11 cellular contexts compared by ENCODE assay signal in the genomic region with DNA sequence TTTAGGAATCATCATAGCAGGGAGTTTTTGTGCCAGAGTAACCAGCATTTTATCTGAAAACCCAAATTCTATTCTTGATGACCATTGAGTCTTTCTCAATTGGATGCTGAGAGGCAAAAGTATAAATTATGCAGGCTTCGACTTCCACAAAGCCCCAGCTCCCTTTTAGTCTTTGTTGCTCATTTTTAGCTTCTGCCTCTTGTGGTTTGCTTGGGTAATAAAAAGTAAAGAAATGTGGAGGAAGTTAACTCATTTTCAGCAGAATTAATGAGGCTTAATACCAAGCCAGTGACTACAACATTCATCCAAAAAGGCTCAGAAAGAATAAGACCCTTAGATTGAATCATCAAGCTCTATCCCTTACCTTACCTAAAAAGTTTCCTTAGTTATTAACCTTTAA. TPM values are rescaled to one million over a fixed set of nuclear protein-coding genes. Genes with fewer than 3 reads are reported as not detected.
DNase-seq lines count a peak whose midpoint lies in the region; ATAC-seq and TF ChIP-seq lines count a peak whose summit lies in the region.
"Had no signal": no experiment of that assay in that cellular context is flagged by ENCODE, and none has a peak within 500 bp of the region (broad histone marks: within the 10 kb centered on the region; RNA-seq: fewer than 3 reads in every experiment).

No MANE protein-coding gene starts in this region.

- H3K4me1 Mint-ChIP-seq in H9 (peaks cover 22 to 28% of the 10 kb centered on the region in 2 experiments), T-helper 17 cell (peaks cover 9% of the 10 kb centered on the region)
- H3K4me1 Mint-ChIP-seq in activated T-cell treated with anti-CD3 and anti-CD28 coated beads, Interleukin-2, amount 50 U/mL, for 24 hours (ENCODE audit: low read depth) = peaks cover 45% of the 10 kb centered on the region

- no peak overlapping the region for H2AK5ac ChIP-seq in H9 (ENCODE audit: insufficient read length, low read length)

- H3K4ac ChIP-seq in H9 (ENCODE audit: low read depth, low read length) = no peak overlapping the region

- no peaks in the 10 kb centered on the region for H3K23me2 ChIP-seq in H9 (ENCODE audit: insufficient read length, low read depth, low read length, poor library complexity, severe bottlenecking)

- no peak overlapping the region for H3K9ac ChIP-seq in H9 (ENCODE audit: extremely low read depth, insufficient read length, low read length)

- no peaks in the 10 kb centered on the region for H3K9me3 Mint-ChIP-seq in H9
- H3K9me3 Mint-ChIP-seq in activated T-cell treated with anti-CD3 and anti-CD28 coated beads, Interleukin-2, amount 50 U/mL, for 24 hours = no peaks in the 10 kb centered on the region
- H3K9me3 Mint-ChIP-seq: naive B cell had no signal

- H3K4me1 ChIP-seq in H9 (ENCODE audit: insufficient read depth, low read length) = no peaks in the 10 kb centered on the region

- H3K79me2 ChIP-seq in H9 (ENCODE audit: insufficient read depth, low read length) = no peaks in the 10 kb centered on the region

- H3K56ac ChIP-seq in H9 (ENCODE audit: insufficient read length, low read depth, low read length) = no peak overlapping the region

- H3K27ac Mint-ChIP-seq in H9 = no peak overlapping the region
- H3K27ac Mint-ChIP-seq in T-helper 17 cell = peak overlapping the region; percentile 32
- no peak overlapping the region for H3K27ac Mint-ChIP-seq in activated T-cell treated with anti-CD3 and anti-CD28 coated beads, Interleukin-2, amount 50 U/mL, for 24 hours
- H3K27ac Mint-ChIP-seq: naive B cell had no signal

- intact Hi-C loops in sciatic nerve (cut with DNase I) = no loop called here

- H3T11ph ChIP-seq in H9 (ENCODE audit: low read length) = no peak overlapping the region

- H3K36me3 Mint-ChIP-seq in H9 (ENCODE audit: insufficient read depth in 1 of 3, low read depth in 3 of 3) (no peaks in the 10 kb centered on the region), T-helper 17 cell (ENCODE audit: low read depth) (peaks cover 3% of the 10 kb centered on the region)
- H3K36me3 Mint-ChIP-seq in activated T-cell treated with anti-CD3 and anti-CD28 coated beads, Interleukin-2, amount 50 U/mL, for 24 hours (ENCODE audit: low read depth) = no peaks in the 10 kb centered on the region
- H3K36me3 Mint-ChIP-seq: naive B cell had no signal

- WGBS in H9 (ENCODE audit: extremely low coverage, insufficient read length, low lambda C conversion rate) = no CpG with 5 or more reads among the region's 1 CpG

- H4K5ac ChIP-seq in H9 (ENCODE audit: insufficient read length, low read depth, low read length) = no peak overlapping the region

- no peak overlapping the region for H4K8ac ChIP-seq in H9 (replicated peaks; ENCODE audit: insufficient read length, low read depth, low read length)

- DNase-seq in COLO829 (ENCODE audit: low spot score) (peak; percentile 12), H9 (no peak), T-helper 17 cell (no peak), medulla oblongata (ENCODE audit: extremely low spot score) (peak; percentile 37), sciatic nerve (ENCODE audit: low spot score) (no peak)
- no peak for DNase-seq in activated T-cell treated with anti-CD3 and anti-CD28 coated beads, Interleukin-2, amount 50 U/mL, for 24 hours
- DNase-seq: naive B cell had no signal

- no peak overlapping the region for H2BK20ac ChIP-seq in H9 (ENCODE audit: low read depth, low read length, poor library complexity, severe bottlenecking)

- no peak overlapping the region for H2AFZ ChIP-seq in H9 (ENCODE audit: low read length)

- no peaks in the 10 kb centered on the region for H3K9me3 ChIP-seq in H9 (ENCODE audit: control insufficient read depth, low read depth, low read length)
- H3K9me3 ChIP-seq in T-helper 17 cell (ENCODE audit: control insufficient read depth, low read length, poor library complexity, severe bottlenecking) = no peaks in the 10 kb centered on the region

- ATAC-seq in T-helper 17 cell (no peak), sciatic nerve (no peak), HG03460 (IDR thresholded peaks at IDR 0.05; ENCODE audit: unreplicated experiment) (no peak), GM21619 (IDR thresholded peaks at IDR 0.05; ENCODE audit: unreplicated experiment) (no peak)

- H3K27me3 Mint-ChIP-seq in H9 (ENCODE audit: low read depth) (no peaks in the 10 kb centered on the region; the same call in 1 of the 2 replicates), T-helper 17 cell (peaks cover 18% of the 10 kb centered on the region)
- H3K27me3 Mint-ChIP-seq in activated T-cell treated with anti-CD3 and anti-CD28 coated beads, Interleukin-2, amount 50 U/mL, for 24 hours = peaks cover 2% of the 10 kb centered on the region

- no peaks in the 10 kb centered on the region for H3K27me3 ChIP-seq in H9 (ENCODE audit: insufficient read depth, low read length)

- no peak overlapping the region for H3K4me2 ChIP-seq in H9 (ENCODE audit: insufficient read depth, insufficient read length, low read length)

- H4K91ac ChIP-seq in H9 (ENCODE audit: insufficient read length, low read depth, low read length) = no peak overlapping the region

- H3K79me1 ChIP-seq in H9 (ENCODE audit: insufficient read depth, low read depth, low read length, poor library complexity, severe bottlenecking) = no peaks in the 10 kb centered on the region

- no peak overlapping the region for H2BK15ac ChIP-seq in H9 (ENCODE audit: low read depth, low read length)

- H2BK12ac ChIP-seq in H9 (ENCODE audit: insufficient read length, low read depth, low read length) = no peak overlapping the region

- no peak overlapping the region for H3K23ac ChIP-seq in H9 (ENCODE audit: insufficient read length, low read depth, low read length)

- peak; percentile 52 for TF ChIP-seq CTCF in H9 (conservative IDR thresholded peaks at IDR 0.05)

- no peak overlapping the region for H2BK5ac ChIP-seq in H9 (ENCODE audit: insufficient read length, low read length)

- no peak overlapping the region for H3K18ac ChIP-seq in H9 (ENCODE audit: insufficient read length, low read depth, low read length)

- H3K14ac ChIP-seq in H9 (ENCODE audit: insufficient read depth, low read length) = no peak overlapping the region

- H3K4me3 Mint-ChIP-seq in H9 = no peak overlapping the region
- no peak overlapping the region for H3K4me3 Mint-ChIP-seq in T-helper 17 cell
- H3K4me3 Mint-ChIP-seq in activated T-cell treated with anti-CD3 and anti-CD28 coated beads, Interleukin-2, amount 50 U/mL, for 24 hours = no peak overlapping the region
- H3K4me3 Mint-ChIP-seq: naive B cell had no signal

- H2BK120ac ChIP-seq in H9 (ENCODE audit: low read depth, low read length, poor library complexity, severe bottlenecking) = no peak overlapping the region

- no peak overlapping the region for H3K27ac ChIP-seq in H9 (ENCODE audit: insufficient read length, low read depth, low read length)

- no peaks in the 10 kb centered on the region for H4K20me1 ChIP-seq in H9 (ENCODE audit: control insufficient read depth, insufficient read depth, insufficient read length)

RNA-seq across cellular contexts. Expression of a gene that starts 18.6 kb away (rescaled TPM):
- total RNA-seq in H9 (2021) (0.29 and 0.48 TPM in 2 replicates), T-helper 17 cell (10 to 100 TPM; 10.2 to 11.6 TPM), sciatic nerve (4.6 TPM)
- total RNA-seq: G401, urinary bladder had no signal

RNA-seq across cellular contexts. Expression of a gene that starts 49.5 kb away (rescaled TPM):
- total RNA-seq in H9 (2021) = 0.13 and 0.17 TPM in 2 replicates
- not detected for total RNA-seq in T-helper 17 cell
- 0.80 TPM for total RNA-seq in sciatic nerve
- total RNA-seq: G401 had no signal

Comparison
In these comparisons a context has a peak if more than half of its experiments do, and no peak if none do; other contexts are left out.
1. DNase-seq: peak in COLO829 (single experiment) and medulla oblongata (single experiment); none in H9 (single experiment), T-helper 17 cell (0 of 3), sciatic nerve (single experiment) and activated T-cell treated with anti-CD3 and anti-CD28 coated beads, Interleukin-2, amount 50 U/mL, for 24 hours (single experiment).